ENCODE assay signal across 14 cellular contexts in the genomic region with DNA sequence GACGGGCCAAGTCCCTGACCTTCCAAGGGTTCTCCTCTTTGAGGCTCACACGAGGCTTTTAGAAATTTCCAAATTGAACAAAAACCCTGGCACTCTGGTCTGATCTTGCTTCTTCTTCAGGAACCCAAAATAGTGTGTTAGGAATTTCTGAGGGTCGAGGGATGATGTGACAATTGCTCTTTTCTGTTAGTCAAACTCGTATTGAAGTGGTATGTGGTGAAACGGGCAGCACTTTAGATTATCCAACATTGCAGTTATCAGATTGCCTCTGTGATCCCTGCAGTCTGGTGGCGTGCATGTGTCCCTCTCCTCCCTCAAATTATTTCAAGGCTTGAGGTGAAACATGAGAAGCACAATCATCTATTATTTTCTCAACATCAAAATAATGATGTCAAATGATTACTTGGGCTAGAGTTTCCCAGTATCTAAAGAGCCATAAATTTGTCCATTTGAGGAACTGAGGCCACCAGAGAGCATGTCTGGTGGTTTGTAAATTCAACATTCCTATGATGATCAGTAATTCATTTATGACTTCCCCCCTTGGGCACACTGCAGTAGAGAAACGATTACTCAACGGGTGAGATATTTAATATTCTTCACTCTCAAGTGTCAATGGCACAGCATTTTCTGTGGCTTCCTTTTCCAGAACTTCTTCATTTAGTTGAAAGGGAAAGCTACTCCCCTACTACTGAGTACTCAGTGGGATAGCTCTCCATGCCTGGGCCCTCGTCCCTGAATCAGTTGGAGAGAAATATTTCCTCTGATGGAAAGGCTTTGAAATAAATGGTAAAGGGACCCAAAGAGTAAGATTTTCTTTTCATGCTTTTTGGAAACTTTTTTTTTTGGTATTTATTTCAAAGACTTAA.
"Had no signal": no experiment of that assay in that cellular context is flagged by ENCODE, and none has a peak within 500 bp of the region (broad histone marks: within the 10 kb centered on the region; RNA-seq: fewer than 3 reads in every experiment).

No MANE protein-coding gene starts in this region.

- H3K4me3 Mint-ChIP-seq: activated naive CD8-positive, alpha-beta T cell; activated T-helper 1 cell treated with anti-CD3 and anti-CD28 coated beads, Interleukin-12 subunit alpha, Interleukin-12 subunit beta, Interleukin-2, Interleukin-4 antibody, amounts not matched to agents 30 ng/mL and 10 ng/mL and 1 ng/mL, durations not matched to agents 14 hours and 24 hours and 36 hours; stimulated activated naive CD8-positive, alpha-beta T cell treated with anti-CD3 and anti-CD28 coated beads, Interleukin-15, amount 100 ng/mL, for 72 hours had no signal

- DNase-seq: activated CD4-positive, alpha-beta T cell treated with anti-CD3 and anti-CD28 coated beads, Interleukin-2, amount 50 U/mL, for 4 hours; activated T-cell treated with anti-CD3 and anti-CD28 coated beads for 4 hours; caudate nucleus; lower lobe of right lung; psoas muscle; right cardiac atrium; stimulated activated CD4-positive, alpha-beta T cell treated with anti-CD3 and anti-CD28 coated beads, Interleukin-4, amount 100 ng/mL, for 1 hour; stimulated activated naive CD8-positive, alpha-beta T cell treated with anti-CD3 and anti-CD28 coated beads, Interleukin-15, amount 100 ng/mL, for 72 hours; T-helper 2 cell; WERI-Rb-1 had no signal

- H3K9me3 ChIP-seq: lower lobe of right lung, psoas muscle had no signal

- H3K27me3 ChIP-seq: hepatocyte had no signal

- H3K27ac Mint-ChIP-seq: activated naive CD8-positive, alpha-beta T cell; activated T-helper 1 cell treated with anti-CD3 and anti-CD28 coated beads, Interleukin-12 subunit alpha, Interleukin-12 subunit beta, Interleukin-2, Interleukin-4 antibody, amounts not matched to agents 30 ng/mL and 10 ng/mL and 1 ng/mL, durations not matched to agents 14 hours and 24 hours and 36 hours; stimulated activated naive CD8-positive, alpha-beta T cell treated with anti-CD3 and anti-CD28 coated beads, Interleukin-15, amount 100 ng/mL, for 72 hours had no signal

- H3K36me3 Mint-ChIP-seq: activated naive CD8-positive, alpha-beta T cell had no signal

- ATAC-seq: lower lobe of right lung; psoas muscle; right cardiac atrium; stimulated activated naive CD8-positive, alpha-beta T cell treated with anti-CD3 and anti-CD28 coated beads, Interleukin-15, amount 100 ng/mL, for 72 hours had no signal

- H2AFZ ChIP-seq: hepatocyte had no signal

- H3K4me1 ChIP-seq: lower lobe of right lung, psoas muscle had no signal

- H3K9me3 Mint-ChIP-seq: activated T-helper 1 cell treated with anti-CD3 and anti-CD28 coated beads, Interleukin-12 subunit alpha, Interleukin-12 subunit beta, Interleukin-2, Interleukin-4 antibody, amounts not matched to agents 30 ng/mL and 10 ng/mL and 1 ng/mL, durations not matched to agents 14 hours and 24 hours and 36 hours; stimulated activated naive CD8-positive, alpha-beta T cell treated with anti-CD3 and anti-CD28 coated beads, Interleukin-15, amount 100 ng/mL, for 72 hours had no signal

- H3K4me3 ChIP-seq: hepatocyte, lower lobe of right lung, psoas muscle, skin epidermis had no signal

- H3K36me3 ChIP-seq: lower lobe of right lung, WERI-Rb-1 had no signal

- H3K4me2 ChIP-seq: hepatocyte had no signal

- H3K27ac ChIP-seq: hepatocyte, lower lobe of right lung, psoas muscle, skin epidermis, WERI-Rb-1 had no signal

- H3K4me1 Mint-ChIP-seq: stimulated activated naive CD8-positive, alpha-beta T cell treated with anti-CD3 and anti-CD28 coated beads, Interleukin-15, amount 100 ng/mL, for 72 hours had no signal
